ENCODE assay signal across 22 cellular contexts in genomic region chr18:23939366-23939765, GRCh38.
"Had no signal": no experiment of that assay in that cellular context is flagged by ENCODE, and none has a peak within 500 bp of the region (broad histone marks: within the 10 kb centered on the region; RNA-seq: fewer than 3 reads in every experiment).

No MANE protein-coding gene starts in this region.

- H3K27ac ChIP-seq: breast epithelium, gastrocnemius medialis, neutrophil, right lobe of liver, testis, transverse colon had no signal

- H3K9me3 ChIP-seq: breast epithelium, gastrocnemius medialis, neutrophil, right lobe of liver, testis, transverse colon had no signal

- H3K27me3 ChIP-seq: breast epithelium, gastrocnemius medialis, neutrophil, right lobe of liver, testis, transverse colon had no signal

- ATAC-seq: activated CD4-positive, alpha-beta T cell treated with anti-CD3 and anti-CD28 coated beads for 36 hours; activated naive CD8-positive, alpha-beta T cell treated with anti-CD3 and anti-CD28 coated beads, Interleukin-2, amount 50 U/mL, for 24 hours; gastrocnemius medialis; right lobe of liver; stimulated activated naive CD8-positive, alpha-beta T cell treated with anti-CD3 and anti-CD28 coated beads, Interleukin-15, Interleukin-2, amounts not matched to agents 100 U/mL and 50 U/mL, for 24 hours had no signal

- H3K4me3 ChIP-seq: breast epithelium, gastrocnemius medialis, right lobe of liver, testis, transverse colon had no signal

- H3K4me1 ChIP-seq: breast epithelium, gastrocnemius medialis, right lobe of liver, testis, transverse colon had no signal

- H3K27me3 Mint-ChIP-seq: activated B cell treated with CpG ODN at 0.5 μM for 24 hours; activated naive CD4-positive, alpha-beta T cell treated with anti-CD3 and anti-CD28 coated beads, Interleukin-2, amount 50 U/mL, for 24 hours; activated naive CD8-positive, alpha-beta T cell treated with anti-CD3 and anti-CD28 coated beads, Interleukin-2, amount 50 U/mL, for 24 hours; central memory CD8-positive, alpha-beta T cell had no signal

- H3K9me3 Mint-ChIP-seq: activated B cell treated with CpG ODN at 0.5 μM for 24 hours; activated naive CD4-positive, alpha-beta T cell treated with anti-CD3 and anti-CD28 coated beads, Interleukin-2, amount 50 U/mL, for 24 hours; activated naive CD8-positive, alpha-beta T cell treated with anti-CD3 and anti-CD28 coated beads, Interleukin-2, amount 50 U/mL, for 24 hours; activated T-cell treated with anti-CD3 and anti-CD28 coated beads, Interleukin-2, amount 50 U/mL, for 24 hours; central memory CD8-positive, alpha-beta T cell; immature natural killer cell; nephron had no signal

- H3K27ac Mint-ChIP-seq: activated B cell treated with CpG ODN at 0.5 μM for 24 hours; activated CD4-positive, alpha-beta T cell treated with anti-CD3 and anti-CD28 coated beads for 36 hours; activated naive CD4-positive, alpha-beta T cell treated with anti-CD3 and anti-CD28 coated beads, Interleukin-2, amount 50 U/mL, for 24 hours; activated naive CD8-positive, alpha-beta T cell treated with anti-CD3 and anti-CD28 coated beads, Interleukin-2, amount 50 U/mL, for 24 hours; activated T-cell treated with anti-CD3 and anti-CD28 coated beads, Interleukin-2, amount 50 U/mL, for 24 hours; immature natural killer cell; nephron had no signal

- H3K4me1 Mint-ChIP-seq: nephron had no signal

- H3K4me3 Mint-ChIP-seq: activated B cell treated with CpG ODN at 0.5 μM for 24 hours; activated CD4-positive, alpha-beta T cell treated with anti-CD3 and anti-CD28 coated beads for 36 hours; activated naive CD4-positive, alpha-beta T cell treated with anti-CD3 and anti-CD28 coated beads, Interleukin-2, amount 50 U/mL, for 24 hours; activated naive CD8-positive, alpha-beta T cell treated with anti-CD3 and anti-CD28 coated beads, Interleukin-2, amount 50 U/mL, for 24 hours; activated T-cell treated with anti-CD3 and anti-CD28 coated beads, Interleukin-2, amount 50 U/mL, for 24 hours; immature natural killer cell; nephron had no signal

- H3K36me3 ChIP-seq: breast epithelium, gastrocnemius medialis, neutrophil, right lobe of liver, transverse colon had no signal

- H3K36me3 Mint-ChIP-seq: activated naive CD4-positive, alpha-beta T cell treated with anti-CD3 and anti-CD28 coated beads, Interleukin-2, amount 50 U/mL, for 24 hours; immature natural killer cell had no signal

- DNase-seq: activated B cell treated with CpG ODN at 0.5 μM for 24 hours; activated CD4-positive, alpha-beta T cell treated with anti-CD3 and anti-CD28 coated beads for 36 hours; activated CD4-positive, alpha-beta T cell treated with anti-CD3 and anti-CD28 coated beads, Interleukin-2, amount 50 U/mL, for 48 hours; activated CD8-positive, alpha-beta memory T cell treated with anti-CD3 and anti-CD28 coated beads, Interleukin-2, amount 50 U/mL, for 48 hours; activated gamma-delta T cell; activated naive CD8-positive, alpha-beta T cell treated with anti-CD3 and anti-CD28 coated beads, Interleukin-2, amount 50 U/mL, for 24 hours; activated T-cell treated with anti-CD3 and anti-CD28 coated beads, Interleukin-2, amount 50 U/mL, for 24 hours; effector CD4-positive, alpha-beta T cell; gastrocnemius medialis; hypothalamus; immature natural killer cell; mammary epithelial cell; right lobe of liver; stimulated activated CD4-positive, alpha-beta T cell treated with anti-CD3 and anti-CD28 coated beads, Interleukin-4, amount 100 ng/mL, for 1 hour; stimulated activated naive CD8-positive, alpha-beta T cell treated with anti-CD3 and anti-CD28 coated beads, Interleukin-15, Interleukin-2, amounts not matched to agents 100 U/mL and 50 U/mL, for 24 hours; testis; transverse colon had no signal
